1 cellular context compared by ENCODE assay signal in genomic region chr2:67782443-67782842, GRCh38.
TF ChIP-seq lines count a peak whose summit lies in the region.

No MANE protein-coding gene starts in this region.

TF ChIP-seq in HepG2, 621 proteins besides CTCF, POLR2A, EP300 and RAD21 (continued from another document):
- TF ChIP-seq HNF1A (IDR thresholded peaks at IDR 0.05; ENCODE audit: low read depth) (no peak), HNF1A (CRISPR knock-in tag; IDR thresholded peaks at IDR 0.05; ENCODE audit: borderline replicate concordance) (no peak), NFKB2 (CRISPR knock-in tag; IDR thresholded peaks at IDR 0.05; ENCODE audit: borderline replicate concordance) (no peak), ZNF484 (CRISPR knock-in tag; IDR thresholded peaks at IDR 0.05; ENCODE audit: borderline replicate concordance, low read depth) (no peak), MXI1 (IDR thresholded peaks at IDR 0.05; ENCODE audit: borderline replicate concordance, low read depth, low read length) (no peak), ZNF790 (CRISPR knock-in tag; IDR thresholded peaks at IDR 0.05; ENCODE audit: borderline replicate concordance) (no peak), ATF5 (CRISPR knock-in tag; IDR thresholded peaks at IDR 0.05; ENCODE audit: low read depth) (no peak)
TF ChIP-seq in HepG2: peak in this region for 1.
